Comparison of ENCODE assay signal across 22 cellular contexts in the genomic region with DNA sequence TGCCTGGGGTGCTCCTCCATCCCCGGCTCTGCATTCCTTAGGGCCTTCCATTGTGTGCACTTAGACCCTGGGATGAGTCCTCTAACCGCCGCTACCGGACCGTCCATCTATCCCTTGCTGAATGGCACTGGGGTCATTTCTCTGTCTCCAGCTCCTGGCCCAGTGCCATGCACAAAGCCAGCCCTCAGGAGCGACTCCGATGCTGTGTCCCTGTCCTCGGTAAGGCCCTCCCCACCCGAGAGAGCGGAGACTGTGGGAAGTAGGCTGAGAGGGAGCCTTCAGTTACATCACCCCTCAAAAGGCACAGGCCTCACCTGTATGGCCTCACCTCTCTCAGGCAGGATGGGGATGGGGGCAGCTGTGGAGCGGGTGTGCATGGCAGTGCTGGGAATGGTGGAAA. TPM values are rescaled to one million over a fixed set of nuclear protein-coding genes. Genes with fewer than 3 reads are reported as not detected.
DNase-seq lines count a peak whose midpoint lies in the region; ATAC-seq and TF ChIP-seq lines count a peak whose summit lies in the region.
"Had no signal": no experiment of that assay in that cellular context is flagged by ENCODE, and none has a peak within 500 bp of the region (broad histone marks: within the 10 kb centered on the region; RNA-seq: fewer than 3 reads in every experiment).

No MANE protein-coding gene starts in this region.

- no peaks in the 10 kb centered on the region for H3K4me1 ChIP-seq in sigmoid colon
- H3K4me1 ChIP-seq: A549 had no signal

- CTCF ChIA-PET in activated naive CD4-positive, alpha-beta T cell treated with anti-CD3 and anti-CD28 coated beads, Interleukin-2, amount 10 ng/mL, durations not matched to agents 7 days and 5 days (lab: Charles Lee), result no interaction called here
- CTCF ChIA-PET in activated CD8-positive, alpha-beta T cell treated with anti-CD3 and anti-CD28 coated beads for 36 hours (lab: Charles Lee), result no interaction called here

- peaks cover 40% of the 10 kb centered on the region for H3K4me1 Mint-ChIP-seq in activated naive CD4-positive, alpha-beta T cell treated with anti-CD3 and anti-CD28 coated beads, Interleukin-2, amount 10 ng/mL, durations not matched to agents 7 days and 5 days
- peaks cover 25% of the 10 kb centered on the region for H3K4me1 Mint-ChIP-seq in activated CD8-positive, alpha-beta T cell treated with anti-CD3 and anti-CD28 coated beads for 36 hours (ENCODE audit: low read depth)

- TF ChIP-seq EP300 in sigmoid colon (IDR thresholded peaks at IDR 0.05), result no peak

- no peak for TF ChIP-seq CTCF in activated CD8-positive, alpha-beta T cell treated with anti-CD3 and anti-CD28 coated beads for 36 hours (IDR thresholded peaks at IDR 0.05)
- TF ChIP-seq CTCF in sigmoid colon (IDR thresholded peaks at IDR 0.05), result no peak

- intact Hi-C loops in activated CD8-positive, alpha-beta T cell treated with anti-CD3 and anti-CD28 coated beads for 36 hours (cut with micrococcal nuclease), result no loop called here
- intact Hi-C loops in sigmoid colon (cut with DNase I), result no loop called here

- H3K36me3 Mint-ChIP-seq in activated naive CD4-positive, alpha-beta T cell treated with anti-CD3 and anti-CD28 coated beads, Interleukin-2, amount 10 ng/mL, durations not matched to agents 7 days and 5 days, result peaks cover 36% of the 10 kb centered on the region
- H3K36me3 Mint-ChIP-seq in activated CD8-positive, alpha-beta T cell treated with anti-CD3 and anti-CD28 coated beads for 36 hours (ENCODE audit: low read depth), result peaks cover 18% of the 10 kb centered on the region

- H3K27ac ChIP-seq in sigmoid colon, result no peak overlapping the region
- H3K27ac ChIP-seq: A549, KMS-11 had no signal

- H3K36me3 ChIP-seq in sigmoid colon, result no peaks in the 10 kb centered on the region

- H3K9me3 ChIP-seq in sigmoid colon, result peaks cover 0 to 4% (median 0%) of the 10 kb centered on the region in 4 donors

- WGBS in sigmoid colon, 2 donors, result 87% methylated on average over 11 of the region's 11 CpGs

- POLR2A ChIA-PET in activated CD8-positive, alpha-beta T cell treated with anti-CD3 and anti-CD28 coated beads for 36 hours (lab: Charles Lee), result no interaction called here

- DNase-seq in activated naive CD4-positive, alpha-beta T cell treated with anti-CD3 and anti-CD28 coated beads, Interleukin-2, amount 10 ng/mL, durations not matched to agents 7 days and 5 days, result no peak
- no peak for DNase-seq in activated naive CD4-positive, alpha-beta T cell treated with Interleukin-2 at 50 U/mL for 16 hours
- DNase-seq in activated CD8-positive, alpha-beta T cell treated with anti-CD3 and anti-CD28 coated beads for 36 hours, result no peak
- DNase-seq in mesenteric fat pad (ENCODE audit: low spot score) (peak; percentile 74), sigmoid colon (peak; percentile 42), activated gamma-delta T cell (lab: John Stamatoyannopoulos, UW) (no peak)
- DNase-seq: C1 segment of cervical spinal cord, GDM1, HFFc6, NCI-H1436, NCI-H2029 treated with DMSO at 0.1 percent for 48 hours, NCI-H2171 treated with DMSO at 0.1 percent for 48 hours, NCI-H748 treated with DMSO at 0.1 percent for 48 hours, OCI-M1 had no signal

- no peak for ATAC-seq in activated CD8-positive, alpha-beta T cell treated with anti-CD3 and anti-CD28 coated beads for 36 hours
- ATAC-seq in HG03342 (IDR thresholded peaks at IDR 0.05; ENCODE audit: unreplicated experiment) (no peak), GM21717 (IDR thresholded peaks at IDR 0.05; ENCODE audit: unreplicated experiment) (no peak)
- ATAC-seq: A549, HepG2 had no signal

- no peak overlapping the region for H3K4me3 Mint-ChIP-seq in activated naive CD4-positive, alpha-beta T cell treated with anti-CD3 and anti-CD28 coated beads, Interleukin-2, amount 10 ng/mL, durations not matched to agents 7 days and 5 days
- H3K4me3 Mint-ChIP-seq in activated CD8-positive, alpha-beta T cell treated with anti-CD3 and anti-CD28 coated beads for 36 hours, result no peak overlapping the region
- H3K4me3 Mint-ChIP-seq: HFFc6 had no signal

- no peak for TF ChIP-seq POLR2A in sigmoid colon (IDR thresholded peaks at IDR 0.05)

- peak overlapping the region; percentile 45 for H3K27ac Mint-ChIP-seq in activated naive CD4-positive, alpha-beta T cell treated with anti-CD3 and anti-CD28 coated beads, Interleukin-2, amount 10 ng/mL, durations not matched to agents 7 days and 5 days
- H3K27ac Mint-ChIP-seq in activated CD8-positive, alpha-beta T cell treated with anti-CD3 and anti-CD28 coated beads for 36 hours, result peak overlapping the region; percentile 76
- H3K27ac Mint-ChIP-seq: HFFc6 had no signal

- peaks cover 20% of the 10 kb centered on the region for H3K27me3 Mint-ChIP-seq in activated naive CD4-positive, alpha-beta T cell treated with anti-CD3 and anti-CD28 coated beads, Interleukin-2, amount 10 ng/mL, durations not matched to agents 7 days and 5 days
- no peaks in the 10 kb centered on the region for H3K27me3 Mint-ChIP-seq in activated CD8-positive, alpha-beta T cell treated with anti-CD3 and anti-CD28 coated beads for 36 hours

- no peak overlapping the region for H3K4me3 ChIP-seq in sigmoid colon
- H3K4me3 ChIP-seq: A549 had no signal

- peaks cover 46% of the 10 kb centered on the region for H3K9me3 Mint-ChIP-seq in activated naive CD4-positive, alpha-beta T cell treated with anti-CD3 and anti-CD28 coated beads, Interleukin-2, amount 10 ng/mL, durations not matched to agents 7 days and 5 days
- peaks cover 31% of the 10 kb centered on the region for H3K9me3 Mint-ChIP-seq in activated CD8-positive, alpha-beta T cell treated with anti-CD3 and anti-CD28 coated beads for 36 hours

- no peaks in the 10 kb centered on the region for H3K27me3 ChIP-seq in sigmoid colon

RNA-seq across cellular contexts. Expression of a gene that starts 33.8 kb away (rescaled TPM):
- under 1 TPM; 0.20 to 0.31 TPM for total RNA-seq in activated CD8-positive, alpha-beta T cell treated with anti-CD3 and anti-CD28 coated beads for 36 hours
- total RNA-seq in mesenteric fat pad (not detected), sigmoid colon (1 to 10 TPM in 1 of 4 donors, under 1 TPM in 2, not detected in 1; under 0.01 to 6.4 (median 0.36) TPM)
- 100 to 1,000 TPM in 1 of 3 donors, 1 to 10 TPM in 2; 8.4 to 195 (median 8.8) TPM for polyA plus RNA-seq in sigmoid colon
- total RNA-seq: H4, HepG2, HFFc6, NCI-H460, RPMI7951 had no signal
- polyA plus RNA-seq: HepG2 had no signal

RNA-seq across cellular contexts. Expression of a gene that starts 57.2 kb away (rescaled TPM):
- total RNA-seq in activated CD8-positive, alpha-beta T cell treated with anti-CD3 and anti-CD28 coated beads for 36 hours, result under 1 TPM; 0.20 to 0.65 TPM
- 2.0 TPM for total RNA-seq in mesenteric fat pad
- total RNA-seq in sigmoid colon, result 10 to 100 TPM in 2 of 4 donors, 1 to 10 TPM in 2; 2.9 to 20.8 (median 7.1) TPM
- 10 to 100 TPM in 2 of 3 donors, 1 to 10 TPM in 1; 7.8 to 48.7 (median 13.9) TPM for polyA plus RNA-seq in sigmoid colon
- total RNA-seq: RPMI7951 had no signal

Comparison
In these comparisons a context has a peak if more than half of its experiments do, and no peak if none do; other contexts are left out.
1. DNase-seq: peak in mesenteric fat pad (single experiment) and sigmoid colon (single experiment); none in activated naive CD4-positive, alpha-beta T cell treated with anti-CD3 and anti-CD28 coated beads, Interleukin-2, amount 10 ng/mL, durations not matched to agents 7 days and 5 days (single experiment), activated naive CD4-positive, alpha-beta T cell treated with Interleukin-2 at 50 U/mL for 16 hours (single experiment), activated CD8-positive, alpha-beta T cell treated with anti-CD3 and anti-CD28 coated beads for 36 hours (single experiment) and activated gamma-delta T cell (single experiment).